Comparison of ENCODE assay signal across 18 cellular contexts in genomic region chr14:72800848-72801370, GRCh38.
DNase-seq lines count a peak whose midpoint lies in the region; ATAC-seq and TF ChIP-seq lines count a peak whose summit lies in the region.
"Had no signal": no experiment of that assay in that cellular context is flagged by ENCODE, and none has a peak within 500 bp of the region (broad histone marks: within the 10 kb centered on the region; RNA-seq: fewer than 3 reads in every experiment).

No MANE protein-coding gene starts in this region.

- H3K4me3 ChIP-seq in IMR-90 (ENCODE audit: insufficient read depth, low read depth, low read length) (no peak overlapping the region), dorsolateral prefrontal cortex (no peak overlapping the region), osteoblast (ENCODE audit: insufficient read depth, low read length) (no peak overlapping the region)
- H3K4me3 ChIP-seq: BLaER1, coronary artery, neural progenitor cell, thyroid gland had no signal

- H4K20me1 ChIP-seq in IMR-90 (ENCODE audit: insufficient read depth, low read length) (peaks cover 21% of the 10 kb centered on the region), osteoblast (ENCODE audit: insufficient read depth, low read length) (no peaks in the 10 kb centered on the region)
- H4K20me1 ChIP-seq: BLaER1 had no signal

- H4K8ac ChIP-seq in IMR-90 (ENCODE audit: low read depth in 2 of 2, low read length in 2 of 2) = peak overlapping the region in 1 of 2 experiments; percentile 22; a peak in 2 of 4 replicates

- peak overlapping the region; percentile 61 for H2AK9ac ChIP-seq in IMR-90 (replicated peaks; ENCODE audit: low read depth, low read length, poor library complexity)

- H3K9me3 ChIP-seq in IMR-90 (ENCODE audit: control insufficient read depth, insufficient read depth, low read length) (no peaks in the 10 kb centered on the region), osteoblast (ENCODE audit: low read depth, low read length) (no peaks in the 10 kb centered on the region)
- H3K9me3 ChIP-seq: BLaER1, thyroid gland had no signal

- in situ Hi-C loops in IMR-90 (cut with MboI; ENCODE audit: low sequenced_read_pairs) = no loop called here

- CTCF ChIA-PET in IMR-90 (lab: Yijun Ruan, JAX) = no interaction called here

- peak overlapping the region; percentile 7; the same call in 1 of the 2 replicates for H4K5ac ChIP-seq in IMR-90 (ENCODE audit: low read depth, low read length)

- peak overlapping the region; percentile 53 for H2AK5ac ChIP-seq in IMR-90 (ENCODE audit: low read depth, low read length)

- H3K79me2 ChIP-seq in osteoblast (ENCODE audit: insufficient read depth, low read length) = no peaks in the 10 kb centered on the region

- BruUV-seq in IMR-90 (replicated peaks; lab: Mats Ljungman, UMichigan) = no TSS peak

- TF ChIP-seq CTCF in IMR-90 (conservative IDR thresholded peaks at IDR 0.05; ENCODE audit: low read depth, low read length) (no peak), dorsolateral prefrontal cortex (IDR thresholded peaks at IDR 0.05 in 54 of 56, conservative IDR thresholded peaks at IDR 0.05 in 2 of 56; ENCODE audit: low read depth in 1 of 56, partially characterized antibody in 56 of 56) (no peak), osteoblast (IDR thresholded peaks at IDR 0.05; ENCODE audit: extremely low read depth, low read depth, low read length) (no peak)

- POLR2A ChIA-PET in IMR-90 (lab: Charles Lee; ENCODE audit: unreplicated experiment) = no interaction called here

- H2BK120ac ChIP-seq in IMR-90 (ENCODE audit: low read depth, low read length) = peak overlapping the region; percentile 37; the same call in 1 of the 2 replicates

- H2BK20ac ChIP-seq in IMR-90 (ENCODE audit: low read depth, low read length) = peak overlapping the region; percentile 21; the same call in 1 of the 2 replicates

- no peaks in the 10 kb centered on the region for H3K27me3 ChIP-seq in IMR-90 (ENCODE audit: control insufficient read depth, insufficient read depth, low read length)
- H3K27me3 ChIP-seq in dorsolateral prefrontal cortex = no peaks in the 10 kb centered on the region
- H3K27me3 ChIP-seq in osteoblast (ENCODE audit: insufficient read depth, low read length) = no peaks in the 10 kb centered on the region
- H3K27me3 ChIP-seq: BLaER1, neural progenitor cell, thyroid gland had no signal

- 89% methylated on average over 1 of the region's 4 CpGs; no CpG with 5 or more reads in 1 of the 2 experiments for WGBS in IMR-90 (ENCODE audit: extremely low coverage in 2 of 2, insufficient read length in 1 of 2), 2 experiments

- no peak overlapping the region for H3K9ac ChIP-seq in IMR-90 (ENCODE audit: low read depth, low read length)
- H3K9ac ChIP-seq: BLaER1, neural progenitor cell had no signal

- H3K27ac ChIP-seq in IMR-90 (ENCODE audit: insufficient read depth, low read length) = peak overlapping the region; percentile 18; the same call in 1 of the 2 replicates
- peak overlapping the region in 43 of 59 donors; percentile 5 to 99 (median 90) for H3K27ac ChIP-seq in dorsolateral prefrontal cortex
- H3K27ac ChIP-seq in osteoblast (ENCODE audit: low read depth, low read length) = peak overlapping the region; percentile 60
- H3K27ac ChIP-seq: BLaER1, coronary artery, neural progenitor cell, thyroid gland had no signal

- peak overlapping the region; percentile 1; the same call in 1 of the 2 replicates for H4K91ac ChIP-seq in IMR-90 (ENCODE audit: insufficient read depth, low read depth, low read length)

- dilution Hi-C loops in IMR-90 (cut with HindIII; ENCODE audit: low sequenced_read_pairs, unreplicated experiment) = no loop called here

- H3K4ac ChIP-seq in IMR-90 (ENCODE audit: low read depth, low read length) = peak overlapping the region; percentile 37

- H2AFZ ChIP-seq in IMR-90 (replicated peaks; ENCODE audit: low read length, poor library complexity) (no peak overlapping the region), osteoblast (ENCODE audit: low read length) (no peak overlapping the region)
- H2AFZ ChIP-seq: neural progenitor cell had no signal

- no peak overlapping the region for H3K4me2 ChIP-seq in IMR-90 (ENCODE audit: low read depth, low read length)
- peak overlapping the region; percentile 26 for H3K4me2 ChIP-seq in osteoblast (ENCODE audit: insufficient read depth, low read length)
- H3K4me2 ChIP-seq: BLaER1, neural progenitor cell had no signal

- H3K56ac ChIP-seq in IMR-90 (ENCODE audit: extremely low read depth, insufficient read depth, low read length) = no peak overlapping the region

- H3K14ac ChIP-seq in IMR-90 (replicated peaks; ENCODE audit: low read depth, low read length) = 0 out of 2 replicates have a peak overlapping the region, but pooled peaks have one; percentile 10

- H3K4me1 ChIP-seq in IMR-90 (ENCODE audit: control insufficient read depth, insufficient read depth, low read length) (peaks cover 23% of the 10 kb centered on the region), osteoblast (ENCODE audit: insufficient read depth, low read length) (peaks cover 16% of the 10 kb centered on the region)
- H3K4me1 ChIP-seq: BLaER1, thyroid gland had no signal

- intact Hi-C loops in IMR-90 (cut with micrococcal nuclease) (loop anchor here (5.0 kb wide), 1 partner anchor 91 kb away; the partner anchor contains the start of gene DPF3), dorsolateral prefrontal cortex (cut with DNase I) (loop anchor here (5.0 kb wide), 2 partner anchors 91 to 94 kb away; partner anchors contain the start of gene DPF3 (in 1 of the 2))

- no peak for TF ChIP-seq POLR2A in IMR-90 (IDR thresholded peaks at IDR 0.05; ENCODE audit: low read depth, low read length)

- DNase-seq in D341Med (ENCODE audit: low spot score) = peak; percentile 6
- DNase-seq in IMR-90 = no peak
- DNase-seq in dorsolateral prefrontal cortex = peak in 1 of 10 donors; percentile 59
- DNase-seq in osteoblast (ENCODE audit: insufficient read length, low spot score, missing footprints) = no peak
- no peak for DNase-seq in SW 1271 (lab: John Stamatoyannopoulos, UW)
- no peak for DNase-seq in SKM-1 (lab: John Stamatoyannopoulos, UW; ENCODE audit: unreplicated experiment)
- DNase-seq in activated naive CD4-positive, alpha-beta T cell treated with anti-CD3 and anti-CD28 coated beads, Interleukin-2, amount 50 U/mL, for 16 hours = no peak
- DNase-seq: activated CD8-positive, alpha-beta memory T cell treated with anti-CD3 and anti-CD28 coated beads, Interleukin-2, amount 50 U/mL, for 48 hours; activated naive CD4-positive, alpha-beta T cell treated with Interleukin-2 at 50 U/mL for 16 hours; Kasumi-1; NCI-H1092 treated with DMSO at 0.1 percent for 48 hours; NCI-H2029 treated with DMSO at 0.1 percent for 48 hours; NCI-H510A; RPMI8226; thyroid gland had no signal

- H3K18ac ChIP-seq in IMR-90 (ENCODE audit: low read depth, low read length) = peak overlapping the region; percentile 7; the same call in 1 of the 2 replicates

- TF ChIP-seq RAD21 in IMR-90 (IDR thresholded peaks at IDR 0.05; ENCODE audit: low read length) = no peak

- H3K23ac ChIP-seq in IMR-90 (ENCODE audit: low read depth, low read length) = no peak overlapping the region

- ATAC-seq in IMR-90 (ENCODE audit: low read depth) = no peak

- peak overlapping the region; percentile 8; the same call in 1 of the 3 replicates for H2BK15ac ChIP-seq in IMR-90 (ENCODE audit: low read depth, low read length)

- peaks cover 43 to 74% of the 10 kb centered on the region in 2 experiments for H3K79me1 ChIP-seq in IMR-90 (ENCODE audit: low read depth in 1 of 2, low read length in 2 of 2)

- H3K9me1 ChIP-seq in IMR-90 (ENCODE audit: insufficient read depth, low read length) = peaks cover 39% of the 10 kb centered on the region

- peak overlapping the region; percentile 62 for H2BK5ac ChIP-seq in IMR-90 (ENCODE audit: low read depth, low read length, poor library complexity, severe bottlenecking)

- 0 out of 2 replicates have a peak, but pooled peaks cover 1% of the 10 kb centered on the region for H3K36me3 ChIP-seq in IMR-90 (ENCODE audit: control insufficient read depth, insufficient read depth, low read length)
- H3K36me3 ChIP-seq in osteoblast (ENCODE audit: insufficient read depth, low read length) = no peaks in the 10 kb centered on the region
- H3K36me3 ChIP-seq: BLaER1, neural progenitor cell, thyroid gland had no signal

TF ChIP-seq in IMR-90, 13 proteins besides CTCF, POLR2A, EP300 and RAD21:
- no peak for TF ChIP-seq RCOR1 (IDR thresholded peaks at IDR 0.05; ENCODE audit: insufficient replicate concordance, low read length)
- no peak for TF ChIP-seq USF2 (IDR thresholded peaks at IDR 0.05; ENCODE audit: low read depth, low read length)
- TF ChIP-seq ELK1 (IDR thresholded peaks at IDR 0.05; ENCODE audit: borderline replicate concordance, low read depth, low read length) = no peak
- no peak for TF ChIP-seq FOS (IDR thresholded peaks at IDR 0.05; ENCODE audit: low read depth, low read length)
- TF ChIP-seq RFX5 (IDR thresholded peaks at IDR 0.05; ENCODE audit: low read depth, low read length) = no peak
- TF ChIP-seq SMC3 (IDR thresholded peaks at IDR 0.05; ENCODE audit: low read depth, low read length) = no peak
- no peak for TF ChIP-seq MAZ (IDR thresholded peaks at IDR 0.05; ENCODE audit: borderline replicate concordance, low read depth, low read length)
- TF ChIP-seq CEBPB (IDR thresholded peaks at IDR 0.05; ENCODE audit: low read depth, low read length) = no peak
- TF ChIP-seq NFE2L2 (IDR thresholded peaks at IDR 0.05; ENCODE audit: low read depth, low read length) = no peak
- no peak for TF ChIP-seq BHLHE40 (IDR thresholded peaks at IDR 0.05; ENCODE audit: low read depth, low read length)

Comparison
In these comparisons a context has a peak if more than half of its experiments do, and no peak if none do; other contexts are left out.
1. H3K27ac ChIP-seq: peak in every context shown above with its lines; median percentile 90 in dorsolateral prefrontal cortex; 60 in osteoblast; 18 in IMR-90.